In genomic region chr2:9740382-9741040, GRCh38 we compare ENCODE assay signal across 19 cellular contexts.
A peak's percentile ranks its signal among the peaks of the same experiment; 100 is the strongest.
DNase-seq lines count a peak whose midpoint lies in the region; ATAC-seq and TF ChIP-seq lines count a peak whose summit lies in the region.
"Had no signal": no experiment of that assay in that cellular context is flagged by ENCODE, and none has a peak within 500 bp of the region (broad histone marks: within the 10 kb centered on the region; RNA-seq: fewer than 3 reads in every experiment).

No MANE protein-coding gene starts in this region.

- no peaks in the 10 kb centered on the region for H3K9me3 Mint-ChIP-seq in activated naive CD8-positive, alpha-beta T cell (ENCODE audit: low read depth)
- H3K9me3 Mint-ChIP-seq in activated naive CD8-positive, alpha-beta T cell treated with anti-CD3 and anti-CD28 coated beads for 36 hours, result peaks cover under 1% of the 10 kb centered on the region
- H3K9me3 Mint-ChIP-seq in effector memory CD8-positive, alpha-beta T cell, result no peaks in the 10 kb centered on the region
- peaks cover 2% of the 10 kb centered on the region for H3K9me3 Mint-ChIP-seq in stimulated activated memory B cell treated with anti-CD40 and anti-IgM and Interleukin-4, amounts not matched to agents 10 μg/mL and 1 μg/mL and 100 μg/mL, for 72 hours
- H3K9me3 Mint-ChIP-seq: activated naive CD4-positive, alpha-beta T cell treated with anti-CD3 and anti-CD28 coated beads, Interleukin-2, amount 50 U/mL, for 72 hours had no signal

- H3K27ac Mint-ChIP-seq in activated naive CD8-positive, alpha-beta T cell, result no peak overlapping the region
- no peak overlapping the region for H3K27ac Mint-ChIP-seq in activated naive CD8-positive, alpha-beta T cell treated with anti-CD3 and anti-CD28 coated beads for 36 hours
- peak overlapping the region; percentile 81 to 94 for H3K27ac Mint-ChIP-seq in effector memory CD8-positive, alpha-beta T cell
- no peak overlapping the region for H3K27ac Mint-ChIP-seq in stimulated activated memory B cell treated with anti-CD40 and anti-IgM and Interleukin-4, amounts not matched to agents 10 μg/mL and 1 μg/mL and 100 μg/mL, for 72 hours

- no peak for TF ChIP-seq RAD21 in Ishikawa (IDR thresholded peaks at IDR 0.05; ENCODE audit: low read depth)

- H3K36me3 Mint-ChIP-seq in activated naive CD8-positive, alpha-beta T cell, result no peaks in the 10 kb centered on the region
- no peaks in the 10 kb centered on the region for H3K36me3 Mint-ChIP-seq in activated naive CD8-positive, alpha-beta T cell treated with anti-CD3 and anti-CD28 coated beads for 36 hours
- H3K36me3 Mint-ChIP-seq in effector memory CD8-positive, alpha-beta T cell (ENCODE audit: insufficient read depth), result peaks cover 3% of the 10 kb centered on the region
- no peaks in the 10 kb centered on the region for H3K36me3 Mint-ChIP-seq in stimulated activated memory B cell treated with anti-CD40 and anti-IgM and Interleukin-4, amounts not matched to agents 10 μg/mL and 1 μg/mL and 100 μg/mL, for 72 hours
- H3K36me3 Mint-ChIP-seq: activated naive CD4-positive, alpha-beta T cell treated with anti-CD3 and anti-CD28 coated beads, Interleukin-2, amount 50 U/mL, for 72 hours had no signal

- ATAC-seq in effector memory CD8-positive, alpha-beta T cell (replicated peaks), result no peak
- ATAC-seq in stimulated activated memory B cell treated with anti-CD40 and anti-IgM and Interleukin-4, amounts not matched to agents 10 μg/mL and 1 μg/mL and 100 μg/mL, for 72 hours, result no peak
- no peak for ATAC-seq in HG02938 (IDR thresholded peaks at IDR 0.05; ENCODE audit: unreplicated experiment)

- no peak for DNase-seq in activated naive CD8-positive, alpha-beta T cell treated with anti-CD3 and anti-CD28 coated beads for 36 hours
- no peak for DNase-seq in effector memory CD8-positive, alpha-beta T cell
- DNase-seq in DMS114 treated with DMSO at 0.1 percent for 48 hours (lab: John Stamatoyannopoulos, UW; ENCODE audit: unreplicated experiment) (no peak), COLO668 (lab: John Stamatoyannopoulos, UW; ENCODE audit: unreplicated experiment) (no peak)
- DNase-seq: activated CD4-positive, alpha-beta T cell treated with anti-CD3 and anti-CD28 coated beads for 1 hour; Calu3; central memory CD4-positive, alpha-beta T cell; lower lobe of right lung; NCI-H1105 treated with DMSO at 0.1 percent for 48 hours; NCI-H2081; NCI-H345; NCI-H774; small intestine; stimulated activated CD4-positive, alpha-beta T cell treated with anti-CD3 and anti-CD28 coated beads, Interleukin-1b, Interleukin-23, amount 100 ng/mL, for 48 hours had no signal

- peaks cover 41% of the 10 kb centered on the region for H3K4me1 Mint-ChIP-seq in activated naive CD8-positive, alpha-beta T cell (ENCODE audit: low read depth)
- H3K4me1 Mint-ChIP-seq in activated naive CD8-positive, alpha-beta T cell treated with anti-CD3 and anti-CD28 coated beads for 36 hours, result peaks cover 25% of the 10 kb centered on the region
- peaks cover 46 to 48% of the 10 kb centered on the region in 2 donors for H3K4me1 Mint-ChIP-seq in effector memory CD8-positive, alpha-beta T cell (ENCODE audit: low read depth in 2 of 2)
- peaks cover 15% of the 10 kb centered on the region for H3K4me1 Mint-ChIP-seq in stimulated activated memory B cell treated with anti-CD40 and anti-IgM and Interleukin-4, amounts not matched to agents 10 μg/mL and 1 μg/mL and 100 μg/mL, for 72 hours

- no peak for TF ChIP-seq EP300 in Ishikawa (IDR thresholded peaks at IDR 0.05; ENCODE audit: borderline replicate concordance)

- peak overlapping the region; percentile 13 for H3K4me3 Mint-ChIP-seq in activated naive CD8-positive, alpha-beta T cell
- H3K4me3 Mint-ChIP-seq in activated naive CD8-positive, alpha-beta T cell treated with anti-CD3 and anti-CD28 coated beads for 36 hours, result no peak overlapping the region
- H3K4me3 Mint-ChIP-seq in effector memory CD8-positive, alpha-beta T cell, result no peak overlapping the region
- peak overlapping the region; percentile 19 for H3K4me3 Mint-ChIP-seq in stimulated activated memory B cell treated with anti-CD40 and anti-IgM and Interleukin-4, amounts not matched to agents 10 μg/mL and 1 μg/mL and 100 μg/mL, for 72 hours

- no peaks in the 10 kb centered on the region for H3K27me3 Mint-ChIP-seq in activated naive CD8-positive, alpha-beta T cell
- H3K27me3 Mint-ChIP-seq in activated naive CD8-positive, alpha-beta T cell treated with anti-CD3 and anti-CD28 coated beads for 36 hours, result no peaks in the 10 kb centered on the region
- H3K27me3 Mint-ChIP-seq in effector memory CD8-positive, alpha-beta T cell, result no peaks in the 10 kb centered on the region
- peaks cover 9% of the 10 kb centered on the region for H3K27me3 Mint-ChIP-seq in stimulated activated memory B cell treated with anti-CD40 and anti-IgM and Interleukin-4, amounts not matched to agents 10 μg/mL and 1 μg/mL and 100 μg/mL, for 72 hours

TF ChIP-seq in Ishikawa, 13 proteins besides CTCF, POLR2A, EP300 and RAD21:
- TF ChIP-seq YY1 (IDR thresholded peaks at IDR 0.05; ENCODE audit: low read depth) (no peak), NFIC (IDR thresholded peaks at IDR 0.05) (peak; percentile 53; the same call in 1 of the 2 replicates)

Comparison
In these comparisons a context has a peak if more than half of its experiments do, and no peak if none do; other contexts are left out.
1. H3K4me3 Mint-ChIP-seq: peak in activated naive CD8-positive, alpha-beta T cell (single experiment) and stimulated activated memory B cell treated with anti-CD40 and anti-IgM and Interleukin-4, amounts not matched to agents 10 μg/mL and 1 μg/mL and 100 μg/mL, for 72 hours (single experiment); none in activated naive CD8-positive, alpha-beta T cell treated with anti-CD3 and anti-CD28 coated beads for 36 hours (single experiment) and effector memory CD8-positive, alpha-beta T cell (0 of 2).
2. H3K27ac Mint-ChIP-seq: peak in effector memory CD8-positive, alpha-beta T cell (2 of 2); none in activated naive CD8-positive, alpha-beta T cell (single experiment), activated naive CD8-positive, alpha-beta T cell treated with anti-CD3 and anti-CD28 coated beads for 36 hours (single experiment) and stimulated activated memory B cell treated with anti-CD40 and anti-IgM and Interleukin-4, amounts not matched to agents 10 μg/mL and 1 μg/mL and 100 μg/mL, for 72 hours (single experiment).